In the genomic region with DNA sequence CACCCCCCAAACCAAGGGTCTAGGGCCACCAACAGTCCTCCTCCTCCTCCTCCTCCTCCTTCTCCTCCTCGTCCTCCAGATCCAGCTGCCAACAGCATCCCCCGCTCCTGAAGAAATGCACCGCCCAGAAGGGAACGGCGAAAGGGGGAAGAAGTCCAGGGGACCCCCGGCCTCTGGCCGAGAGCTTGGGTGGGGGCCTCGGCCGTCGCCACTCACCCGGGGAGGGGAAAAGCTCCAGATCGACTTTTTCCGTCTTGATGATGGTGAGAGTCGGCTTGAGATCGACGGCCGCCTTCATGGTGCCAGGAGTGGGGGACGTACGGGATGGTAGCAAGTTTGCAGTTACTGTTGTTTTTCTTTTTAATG, we compare ENCODE assay signal across 8 cellular contexts.
DNase-seq lines count a peak whose midpoint lies in the region; ATAC-seq and TF ChIP-seq lines count a peak whose summit lies in the region.

No MANE protein-coding gene starts in this region.

- POLR2A ChIA-PET in activated CD8-positive, alpha-beta T cell treated with anti-CD3 and anti-CD28 coated beads, Interleukin-2, amount 10 ng/mL, durations not matched to agents 7 days and 5 days (lab: Charles Lee) = interaction anchor here (0.7 to 20.4 kb wide), 15 partner anchors 14 to 222 kb away, joined by 3 to 652 read pairs (median 7); no protein-coding TSS in a partner anchor

- no peaks in the 10 kb centered on the region for H3K9me3 Mint-ChIP-seq in activated CD8-positive, alpha-beta T cell treated with anti-CD3 and anti-CD28 coated beads, Interleukin-2, amount 10 ng/mL, durations not matched to agents 7 days and 5 days (ENCODE audit: insufficient read depth)
- no peaks in the 10 kb centered on the region for H3K9me3 Mint-ChIP-seq in glutamatergic neuron (ENCODE audit: unreplicated experiment)

- H3K27me3 Mint-ChIP-seq in activated CD8-positive, alpha-beta T cell treated with anti-CD3 and anti-CD28 coated beads, Interleukin-2, amount 10 ng/mL, durations not matched to agents 7 days and 5 days (ENCODE audit: low read depth) = no peaks in the 10 kb centered on the region
- peaks cover 3% of the 10 kb centered on the region for H3K27me3 Mint-ChIP-seq in glutamatergic neuron (ENCODE audit: unreplicated experiment)

- H3K36me3 Mint-ChIP-seq in activated CD8-positive, alpha-beta T cell treated with anti-CD3 and anti-CD28 coated beads, Interleukin-2, amount 10 ng/mL, durations not matched to agents 7 days and 5 days (ENCODE audit: low read depth) = peaks cover 51% of the 10 kb centered on the region
- H3K36me3 Mint-ChIP-seq in glutamatergic neuron (ENCODE audit: unreplicated experiment) = no peaks in the 10 kb centered on the region

- peak overlapping the region; percentile 96 for H3K4me3 Mint-ChIP-seq in activated CD8-positive, alpha-beta T cell treated with anti-CD3 and anti-CD28 coated beads, Interleukin-2, amount 10 ng/mL, durations not matched to agents 7 days and 5 days
- H3K4me3 Mint-ChIP-seq in glutamatergic neuron (ENCODE audit: unreplicated experiment) = peak overlapping the region; percentile 81

- peak; percentile 62 for DNase-seq in activated CD4-positive, CD25-positive, alpha-beta regulatory T cell treated with anti-CD3 and anti-CD28 coated beads, Interleukin-2, amount 50 U/mL, for 72 hours
- peak; percentile 56 for DNase-seq in activated CD8-positive, alpha-beta T cell treated with anti-CD3 and anti-CD28 coated beads, Interleukin-2, amount 10 ng/mL, durations not matched to agents 7 days and 5 days
- no peak for DNase-seq in glutamatergic neuron
- DNase-seq in retinal pigment epithelial cell (ENCODE audit: low read depth) = no peak
- no peak for DNase-seq in HT-29 (ENCODE audit: low spot score)

- CTCF ChIA-PET in activated CD8-positive, alpha-beta T cell treated with anti-CD3 and anti-CD28 coated beads, Interleukin-2, amount 10 ng/mL, durations not matched to agents 7 days and 5 days (lab: Charles Lee) = interaction anchor here (0.9 to 11.8 kb wide), 5 partner anchors 12 to 219 kb away, joined by 3 to 247 read pairs (median 53); no protein-coding TSS in a partner anchor

- TF ChIP-seq CTCF in glutamatergic neuron (IDR thresholded peaks at IDR 0.05; ENCODE audit: partially characterized antibody, unreplicated experiment) (no peak), retinal pigment epithelial cell (conservative IDR thresholded peaks at IDR 0.05; ENCODE audit: low read depth, low read length) (no peak)

- peak overlapping the region; percentile 87 for H3K4me3 ChIP-seq in retinal pigment epithelial cell (ENCODE audit: low read length)

- H3K27ac Mint-ChIP-seq in activated CD8-positive, alpha-beta T cell treated with anti-CD3 and anti-CD28 coated beads, Interleukin-2, amount 10 ng/mL, durations not matched to agents 7 days and 5 days = peak overlapping the region; percentile 92
- H3K27ac Mint-ChIP-seq in glutamatergic neuron (ENCODE audit: unreplicated experiment) = no peak overlapping the region

- ATAC-seq in activated CD4-positive, CD25-positive, alpha-beta regulatory T cell treated with anti-CD3 and anti-CD28 coated beads, Interleukin-2, amount 50 U/mL, for 24 hours = no peak
- peak; percentile 3 for ATAC-seq in activated CD8-positive, alpha-beta T cell treated with anti-CD3 and anti-CD28 coated beads, Interleukin-2, amount 10 ng/mL, durations not matched to agents 7 days and 5 days
- ATAC-seq in HG03159 (IDR thresholded peaks at IDR 0.05; ENCODE audit: unreplicated experiment) (no peak), HG02973 (IDR thresholded peaks at IDR 0.05; ENCODE audit: unreplicated experiment) (no peak)

- peaks cover 39% of the 10 kb centered on the region for H3K4me1 Mint-ChIP-seq in activated CD8-positive, alpha-beta T cell treated with anti-CD3 and anti-CD28 coated beads, Interleukin-2, amount 10 ng/mL, durations not matched to agents 7 days and 5 days (ENCODE audit: low read depth)
- H3K4me1 Mint-ChIP-seq in glutamatergic neuron (ENCODE audit: low read depth, unreplicated experiment) = no peaks in the 10 kb centered on the region

Comparison
In these comparisons a context has a peak if more than half of its experiments do, and no peak if none do; other contexts are left out.
1. DNase-seq: peak in activated CD4-positive, CD25-positive, alpha-beta regulatory T cell treated with anti-CD3 and anti-CD28 coated beads, Interleukin-2, amount 50 U/mL, for 72 hours (single experiment) and activated CD8-positive, alpha-beta T cell treated with anti-CD3 and anti-CD28 coated beads, Interleukin-2, amount 10 ng/mL, durations not matched to agents 7 days and 5 days (single experiment); none in glutamatergic neuron (single experiment), retinal pigment epithelial cell (single experiment) and HT-29 (single experiment).